Comparison of ENCODE assay signal across 10 cellular contexts in genomic region chr7:77693830-77694583, GRCh38. TPM values are rescaled to one million over a fixed set of nuclear protein-coding genes. Genes with fewer than 3 reads are reported as not detected.
DNase-seq lines count a peak whose midpoint lies in the region; ATAC-seq, FAIRE-seq and TF ChIP-seq lines count a peak whose summit lies in the region.
"Had no signal": no experiment of that assay in that cellular context is flagged by ENCODE, and none has a peak within 500 bp of the region (broad histone marks: within the 10 kb centered on the region; RNA-seq: fewer than 3 reads in every experiment).

No MANE protein-coding gene starts in this region.

- no peak overlapping the region for H2BK5ac ChIP-seq in H1 (ENCODE audit: low read depth, low read length)

- no peak overlapping the region for H3K4ac ChIP-seq in H1 (replicated peaks; ENCODE audit: insufficient read length, low read depth, low read length)

- TF ChIP-seq RAD21 in H1 (IDR thresholded peaks at IDR 0.05 in 1 of 2, conservative IDR thresholded peaks at IDR 0.05 in 1 of 2; ENCODE audit: low read depth in 2 of 2, low read length in 2 of 2): no peak

- no peak overlapping the region for H2BK15ac ChIP-seq in H1 (ENCODE audit: low read length)

- no peak for FAIRE-seq in H1 (lab: Jason Lieb, UNC)
- FAIRE-seq: RCC 7860 had no signal

- H3K27ac ChIP-seq in DND-41 (ENCODE audit: low read length) (no peak overlapping the region), Karpas-422 (ENCODE audit: low read length) (no peak overlapping the region), H1 (ENCODE audit: low read depth, low read length) (no peak overlapping the region), neural progenitor cell (no peak overlapping the region)
- H3K27ac ChIP-seq: spleen had no signal

- H3K4me3 Mint-ChIP-seq in neural progenitor cell: peak overlapping the region; percentile 72

- H3K27me3 ChIP-seq in DND-41 (ENCODE audit: insufficient read depth, low read length, poor library complexity) (no peaks in the 10 kb centered on the region), Karpas-422 (ENCODE audit: low read length) (no peaks in the 10 kb centered on the region), H1 (replicated peaks in 1 of 4; ENCODE audit: control insufficient read depth in 3 of 4, extremely low read depth in 1 of 4, insufficient read depth in 3 of 4, low read length in 3 of 4) (no peaks in the 10 kb centered on the region), neural progenitor cell (no peaks in the 10 kb centered on the region)
- H3K27me3 ChIP-seq: spleen had no signal

- DNase-seq in DND-41 (no peak), Karpas-422 (no peak), H1 (ENCODE audit: low read depth in 1 of 2, low spot score in 2 of 2) (no peak), neural progenitor cell (ENCODE audit: low spot score) (no peak), glomerular visceral epithelial cell (ENCODE audit: extremely low spot score) (no peak), NCI-H1092 (lab: John Stamatoyannopoulos, UW) (no peak), SIG-M5 (lab: John Stamatoyannopoulos, UW) (no peak)
- DNase-seq: cortex of kidney, spleen had no signal

- H3K9ac ChIP-seq in DND-41 (ENCODE audit: low read depth, low read length): no peak overlapping the region
- H3K9ac ChIP-seq in Karpas-422 (ENCODE audit: low read length): no peak overlapping the region
- H3K9ac ChIP-seq in H1 (replicated peaks in 1 of 4; ENCODE audit: extremely low read depth in 1 of 4, low read depth in 3 of 4, low read length in 3 of 4): no peak overlapping the region
- H3K9ac ChIP-seq in neural progenitor cell: no peak overlapping the region

- TF ChIP-seq EP300 in H1 (IDR thresholded peaks at IDR 0.05; ENCODE audit: borderline replicate concordance in 1 of 2, low read depth in 2 of 2, low read length in 2 of 2): no peak

- peaks cover 14% of the 10 kb centered on the region for H4K20me1 ChIP-seq in DND-41 (ENCODE audit: insufficient read depth, low read length)
- H4K20me1 ChIP-seq in Karpas-422 (ENCODE audit: insufficient read depth, low read depth, low read length): peaks cover 7% of the 10 kb centered on the region; the same call in 1 of the 2 replicates
- peaks cover 6 to 16% of the 10 kb centered on the region in 2 experiments for H4K20me1 ChIP-seq in H1 (replicated peaks in 1 of 2; ENCODE audit: control insufficient read depth in 1 of 2, insufficient read depth in 2 of 2, low read length in 2 of 2)
- peaks cover 33% of the 10 kb centered on the region for H4K20me1 ChIP-seq in neural progenitor cell (ENCODE audit: low read depth)

- H3K9me3 ChIP-seq in DND-41 (ENCODE audit: insufficient read depth, low read length, severe bottlenecking): no peaks in the 10 kb centered on the region
- H3K9me3 ChIP-seq in Karpas-422 (ENCODE audit: low read length): no peaks in the 10 kb centered on the region
- H3K9me3 ChIP-seq in H1 (ENCODE audit: insufficient read depth in 2 of 2, low read depth in 1 of 2, low read length in 1 of 2): no peaks in the 10 kb centered on the region
- no peaks in the 10 kb centered on the region for H3K9me3 ChIP-seq in neural progenitor cell (ENCODE audit: low read depth)
- H3K9me3 ChIP-seq: spleen had no signal

- no peak overlapping the region for H2BK12ac ChIP-seq in H1 (ENCODE audit: low read depth, low read length)

- H3K4me1 ChIP-seq in DND-41 (ENCODE audit: insufficient read depth, low read length) (peaks cover 37% of the 10 kb centered on the region), Karpas-422 (ENCODE audit: low read length) (peaks cover 28% of the 10 kb centered on the region), H1 (replicated peaks in 1 of 4; ENCODE audit: control insufficient read depth in 3 of 4, insufficient read depth in 4 of 4, low read length in 3 of 4) (peaks cover 0 to 3% (median 1%) of the 10 kb centered on the region in 4 experiments; a peak in 1 of 7 replicates), neural progenitor cell (peaks cover 20% of the 10 kb centered on the region)

- no peak overlapping the region for H3K14ac ChIP-seq in H1 (ENCODE audit: insufficient read length)

- peaks cover 5% of the 10 kb centered on the region; the same call in 1 of the 2 replicates for H3K23me2 ChIP-seq in H1 (ENCODE audit: low read depth, low read length)

- no peak overlapping the region for H4K8ac ChIP-seq in H1 (ENCODE audit: extremely low read depth, insufficient read depth, low read length)

- ATAC-seq in DND-41 (ENCODE audit: insufficient read depth, low read depth): no peak

- H3K18ac ChIP-seq in H1 (ENCODE audit: extremely low read depth, low read length): no peak overlapping the region

- TF ChIP-seq CTCF in DND-41 (IDR thresholded peaks at IDR 0.05; ENCODE audit: borderline replicate concordance, extremely low read depth, low read length, poor library complexity, severe bottlenecking) (no peak), H1 (IDR thresholded peaks at IDR 0.05; ENCODE audit: control extremely low read depth in 1 of 3, insufficient read depth in 1 of 3, low read depth in 1 of 3, low read length in 3 of 3) (no peak), neural progenitor cell (IDR thresholded peaks at IDR 0.05) (no peak)

- H4K91ac ChIP-seq in H1 (replicated peaks; ENCODE audit: insufficient read length, low read length): no peak overlapping the region

- no peak overlapping the region for H2AK5ac ChIP-seq in H1 (ENCODE audit: low read depth, low read length)

- H3F3A ChIP-seq in neural progenitor cell (ENCODE audit: low read depth): peaks cover 3% of the 10 kb centered on the region

- H3K4me3 ChIP-seq in DND-41 (ENCODE audit: low read depth in 1 of 2, low read length in 2 of 2): no peak overlapping the region
- H3K4me3 ChIP-seq in Karpas-422 (ENCODE audit: low read length): no peak overlapping the region
- H3K4me3 ChIP-seq in H1 (ENCODE audit: extremely low read depth in 1 of 4, insufficient read depth in 2 of 4, low read depth in 3 of 4, low read length in 4 of 4): peak overlapping the region in 2 of 4 experiments; percentile 7 to 39; a peak in 3 of 8 replicates
- peak overlapping the region; percentile 26 for H3K4me3 ChIP-seq in neural progenitor cell

- TF ChIP-seq POLR2A in H1 (IDR thresholded peaks at IDR 0.05; ENCODE audit: control extremely low read depth in 1 of 2, low read depth in 2 of 2, low read length in 2 of 2): no peak

- H3K79me2 ChIP-seq in DND-41 (ENCODE audit: insufficient read depth, low read length) (peaks cover 61% of the 10 kb centered on the region), Karpas-422 (ENCODE audit: low read length) (peaks cover 86% of the 10 kb centered on the region), H1 (ENCODE audit: control insufficient read depth in 1 of 2, insufficient read depth in 2 of 2, low read length in 2 of 2) (peaks cover 3 to 81% of the 10 kb centered on the region in 2 experiments; a peak in 3 of 4 replicates), neural progenitor cell (ENCODE audit: low read depth) (peaks cover 88% of the 10 kb centered on the region)

- peak overlapping the region; percentile 64; the same call in 1 of the 2 replicates for H3K4me2 ChIP-seq in DND-41 (ENCODE audit: insufficient read depth, low read length)
- peak overlapping the region; percentile 53 for H3K4me2 ChIP-seq in Karpas-422 (ENCODE audit: low read depth, low read length, poor library complexity, severe bottlenecking)
- H3K4me2 ChIP-seq in H1 (ENCODE audit: insufficient read depth in 1 of 2, low read depth in 2 of 2, low read length in 2 of 2): peak overlapping the region; percentile 36 to 47
- peak overlapping the region; percentile 77 for H3K4me2 ChIP-seq in neural progenitor cell

- H2BK120ac ChIP-seq in H1 (replicated peaks; ENCODE audit: low read depth, low read length): no peak overlapping the region

- no peak overlapping the region for H3K23ac ChIP-seq in H1 (ENCODE audit: insufficient read length)

- CTCF ChIA-PET in H1 (lab: Charles Lee; ENCODE audit: partially characterized antibody): interaction anchor here (0.6 to 2.1 kb wide), 3 partner anchors 18 to 42 kb away, joined by 4 to 5 read pairs (median 4); no protein-coding TSS in a partner anchor

- H3K36me3 ChIP-seq in DND-41 (ENCODE audit: insufficient read depth, low read length): peaks cover 3% of the 10 kb centered on the region; the same call in 1 of the 2 replicates
- no peaks in the 10 kb centered on the region for H3K36me3 ChIP-seq in Karpas-422 (ENCODE audit: insufficient read depth, low read length)
- peaks cover 0 to 7% (median 0%) of the 10 kb centered on the region in 4 experiments; a peak in 1 of 8 replicates for H3K36me3 ChIP-seq in H1 (ENCODE audit: control insufficient read depth in 2 of 4, insufficient read depth in 4 of 4, low read length in 3 of 4)
- H3K36me3 ChIP-seq in neural progenitor cell: no peaks in the 10 kb centered on the region

- peaks cover 10% of the 10 kb centered on the region; the same call in 1 of the 2 replicates for H3K79me1 ChIP-seq in H1 (ENCODE audit: low read depth, low read length)

- no peak overlapping the region for H3K56ac ChIP-seq in H1 (replicated peaks; ENCODE audit: insufficient read length, low read depth, low read length)

- H3K9me2 ChIP-seq in Karpas-422 (replicated peaks; ENCODE audit: insufficient read depth, low read length): no peaks in the 10 kb centered on the region

- 85% methylated on average over 14 of the region's 14 CpGs; no CpG with 5 or more reads in 1 of the 2 experiments for WGBS in H1 (ENCODE audit: extremely low coverage in 1 of 2, insufficient coverage in 1 of 2, insufficient read length in 1 of 2, insufficient replicate concordance in 2 of 2, low coverage in 1 of 2, low lambda C conversion rate in 2 of 2, missing lambda C conversion rate in 1 of 2), 2 experiments

- H3K4me1 Mint-ChIP-seq in neural progenitor cell: peaks cover 27% of the 10 kb centered on the region

- H2AFZ ChIP-seq in DND-41 (ENCODE audit: low read depth, low read length) (no peak overlapping the region), Karpas-422 (ENCODE audit: low read length) (no peak overlapping the region), H1 (ENCODE audit: low read length) (no peak overlapping the region), neural progenitor cell (replicated peaks) (no peak overlapping the region)

- H3K27ac Mint-ChIP-seq in neural progenitor cell: no peak overlapping the region

- no peak overlapping the region for H4K5ac ChIP-seq in H1 (ENCODE audit: insufficient read length, low read depth, low read length)

- H3K27me3 Mint-ChIP-seq in neural progenitor cell (ENCODE audit: insufficient read depth, low read depth): no peaks in the 10 kb centered on the region

- H3K9me3 Mint-ChIP-seq in neural progenitor cell: peaks cover 3% of the 10 kb centered on the region

- peaks cover 12% of the 10 kb centered on the region for H3K36me3 Mint-ChIP-seq in neural progenitor cell

- POLR2A ChIA-PET in H1 (lab: Charles Lee; ENCODE audit: partially characterized antibody): interaction anchor here (0.6 to 1.1 kb wide), 4 partner anchors 17 to 797 kb away, joined by 3 to 4 read pairs (median 3); no protein-coding TSS in a partner anchor

- H2BK20ac ChIP-seq in H1 (ENCODE audit: low read length): no peak overlapping the region

RNA-seq across cellular contexts. Expression of gene RSBN1L, which starts 2.3 kb away (rescaled TPM):
- 14.1 and 33.7 TPM in 2 replicates for total RNA-seq in Karpas-422 (2014; rRNA removed; shearing (Covaris generic); ENCODE audit: low replicate concordance)
- 22.1 and 22.6 TPM in 2 replicates for total RNA-seq in H1 (2021; fragmentation: NEBNext Ultra II Directional; extraction: Animal tissue kit (Norgen Biotek cat#: 25700))
- 3.9 and 4.1 TPM in 2 replicates for polyA plus RNA-seq in H1 (2011; rRNA removed)
- 5.2 TPM for polyA plus RNA-seq in H1 (2011; cell fraction: cytosol; rRNA removed)
- 3.2 TPM for polyA plus RNA-seq in H1 (2011; cell fraction: nucleus; rRNA removed)
- 9.8 to 12.4 TPM (median 10.6 TPM) in 4 replicates for polyA plus RNA-seq in H1 (2012, experiment 1 of 2)
- polyA plus RNA-seq in H1 (2012, experiment 2 of 2): 2.7 TPM
- polyA plus RNA-seq in H1 (2013, experiment 1 of 2): 11.6 TPM
- polyA plus RNA-seq in H1 (2013, experiment 2 of 2): 12.1 TPM
- polyA minus RNA-seq in H1 (2011; rRNA and poly(A)+ RNA removed): 15.6 and 20.0 TPM in 2 replicates
- 11.2 TPM for polyA minus RNA-seq in H1 (2011; cell fraction: cytosol; rRNA and poly(A)+ RNA removed)
- 21.1 TPM for polyA minus RNA-seq in H1 (2011; cell fraction: nucleus; rRNA and poly(A)+ RNA removed)
- total RNA-seq in neural progenitor cell (ENCODE audit: low replicate concordance): 18.4 and 25.0 TPM in 2 replicates
